30 cellular contexts compared by ENCODE assay signal in genomic region chr10:89537361-89537760, GRCh38. TPM values are rescaled to one million over a fixed set of nuclear protein-coding genes. Genes with fewer than 3 reads are reported as not detected.
"Had no signal": no experiment of that assay in that cellular context is flagged by ENCODE, and none has a peak within 500 bp of the region (broad histone marks: within the 10 kb centered on the region; RNA-seq: fewer than 3 reads in every experiment).

No MANE protein-coding gene starts in this region.

- H3K36me3 Mint-ChIP-seq: mesothelial cell of epicardium; naive B cell; natural killer cell treated with Interleukin-12 subunit alpha and Interleukin-12 subunit beta and Interleukin-15 and Interleukin-18, amount 100 ng/mL, for 72 hours; stimulated activated effector memory CD8-positive, alpha-beta T cell treated with anti-CD3 and anti-CD28 coated beads, Interleukin-12 subunit alpha, Interleukin-12 subunit beta, amount 100 ng/mL, for 72 hours had no signal

- H3K27ac Mint-ChIP-seq: dendritic cell treated with granulocyte-macrophage colony-stimulating factor and Interleukin-4, amounts not matched to agents 40 ng/mL and 50 ng/mL, for 4 days; endodermal cell; mesothelial cell of epicardium; natural killer cell treated with Interleukin-12 subunit alpha and Interleukin-12 subunit beta and Interleukin-15 and Interleukin-18, amount 100 ng/mL, for 72 hours; stimulated activated effector memory CD8-positive, alpha-beta T cell treated with anti-CD3 and anti-CD28 coated beads, Interleukin-12 subunit alpha, Interleukin-12 subunit beta, amount 100 ng/mL, for 72 hours had no signal

- DNase-seq: colonic mucosa; effector CD8-positive, alpha-beta T cell; endodermal cell; foreskin fibroblast; gastrocnemius medialis; heart right ventricle; hippocampal formation; mesenchymal stem cell; mucosa of descending colon; naive B cell; nucleus accumbens; ovary; posterior cingulate gyrus; right lobe of liver; small intestine; stimulated activated CD4-positive, alpha-beta T cell treated with anti-CD3 and anti-CD28 coated beads, Interleukin-12 subunit alpha, Interleukin-12 subunit beta, amount 100 ng/mL, for 4 hours; stimulated activated CD4-positive, alpha-beta T cell treated with anti-CD3 and anti-CD28 coated beads, Interleukin-1b, Interleukin-23, amount 100 ng/mL, for 48 hours; stimulated activated CD4-positive, alpha-beta T cell treated with anti-CD3 and anti-CD28 coated beads, Interleukin-4, amount 100 ng/mL, for 1 hour; stimulated activated naive CD4-positive, alpha-beta T cell treated with Interleukin-2 at 50 U/mL for 16 hours; stomach; thyroid gland; trophoblast cell had no signal

- ATAC-seq: esophagus mucosa; gastrocnemius medialis; heart right ventricle; left lobe of liver; mucosa of descending colon; natural killer cell treated with Interleukin-12 subunit alpha and Interleukin-12 subunit beta and Interleukin-15 and Interleukin-18, amount 100 ng/mL, for 72 hours; right lobe of liver; stimulated activated effector memory CD8-positive, alpha-beta T cell treated with anti-CD3 and anti-CD28 coated beads, Interleukin-12 subunit alpha, Interleukin-12 subunit beta, amount 100 ng/mL, for 72 hours had no signal

- H3K36me3 ChIP-seq: colonic mucosa, gastrocnemius medialis, heart right ventricle, ovary, right lobe of liver, stomach, thyroid gland had no signal

- H3K27ac ChIP-seq: colonic mucosa, epithelial cell of prostate, gastrocnemius medialis, heart right ventricle, ovary, right lobe of liver, stomach, thyroid gland had no signal

- H3K4me3 ChIP-seq: colonic mucosa, gastrocnemius medialis, heart right ventricle, mucosa of descending colon, ovary, right lobe of liver, stomach, thyroid gland had no signal

- H3K4me1 Mint-ChIP-seq: stimulated activated effector memory CD8-positive, alpha-beta T cell treated with anti-CD3 and anti-CD28 coated beads, Interleukin-12 subunit alpha, Interleukin-12 subunit beta, amount 100 ng/mL, for 72 hours had no signal

- H3K4me3 Mint-ChIP-seq: dendritic cell treated with granulocyte-macrophage colony-stimulating factor and Interleukin-4, amounts not matched to agents 40 ng/mL and 50 ng/mL, for 4 days; endodermal cell; mesothelial cell of epicardium; natural killer cell treated with Interleukin-12 subunit alpha and Interleukin-12 subunit beta and Interleukin-15 and Interleukin-18, amount 100 ng/mL, for 72 hours; stimulated activated effector memory CD8-positive, alpha-beta T cell treated with anti-CD3 and anti-CD28 coated beads, Interleukin-12 subunit alpha, Interleukin-12 subunit beta, amount 100 ng/mL, for 72 hours had no signal

- H3K27me3 ChIP-seq: ovary, right lobe of liver, thyroid gland had no signal

- H3K4me1 ChIP-seq: colonic mucosa had no signal

- H3K9me3 Mint-ChIP-seq: dendritic cell treated with granulocyte-macrophage colony-stimulating factor and Interleukin-4, amounts not matched to agents 40 ng/mL and 50 ng/mL, for 4 days; endodermal cell; mesothelial cell of epicardium; natural killer cell treated with Interleukin-12 subunit alpha and Interleukin-12 subunit beta and Interleukin-15 and Interleukin-18, amount 100 ng/mL, for 72 hours; stimulated activated effector memory CD8-positive, alpha-beta T cell treated with anti-CD3 and anti-CD28 coated beads, Interleukin-12 subunit alpha, Interleukin-12 subunit beta, amount 100 ng/mL, for 72 hours had no signal

RNA-seq across cellular contexts. Expression of gene SLC16A12, which starts 2.0 kb away (rescaled TPM):
- total RNA-seq: lung microvascular endothelial cell; natural killer cell treated with Interleukin-12 subunit alpha and Interleukin-12 subunit beta and Interleukin-15 and Interleukin-18, amount 100 ng/mL, for 72 hours had no signal
